In the genomic region with DNA sequence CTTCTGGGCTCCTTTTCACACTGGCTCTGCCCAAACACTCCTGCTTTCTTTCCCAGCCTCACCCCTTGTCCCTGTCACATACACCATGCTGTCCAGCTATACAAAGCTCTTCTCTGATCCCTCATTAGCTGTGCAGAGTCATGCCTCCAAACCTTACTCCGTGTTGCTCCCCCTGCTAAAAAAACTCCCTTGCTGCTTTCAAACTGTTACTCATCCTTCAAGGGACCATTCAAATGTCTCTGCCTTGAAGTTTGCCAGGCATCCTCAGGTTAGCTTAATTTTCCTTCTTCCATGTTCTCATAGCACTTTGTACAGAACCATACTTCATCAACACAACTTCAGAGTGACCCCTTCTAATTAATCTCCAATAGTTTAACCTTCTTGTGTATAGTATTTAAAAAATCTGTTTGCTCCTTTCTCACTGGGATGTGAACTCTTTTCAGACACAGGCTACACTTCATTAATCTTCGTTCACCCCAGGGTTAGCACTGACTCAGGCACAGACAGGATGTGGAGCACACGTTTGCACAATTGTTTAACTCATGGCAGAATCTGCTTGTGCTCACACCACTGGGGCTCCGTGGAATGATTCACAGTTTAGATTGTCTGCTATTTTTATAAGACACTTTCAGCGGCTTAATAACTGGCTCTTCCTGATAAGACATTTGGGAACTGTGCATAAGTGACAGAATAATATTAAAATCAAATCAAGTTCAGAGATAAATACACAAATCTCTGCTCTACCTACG, we compare ENCODE assay signal across 11 cellular contexts. TPM values are rescaled to one million over a fixed set of nuclear protein-coding genes. Genes with fewer than 3 reads are reported as not detected.
DNase-seq lines count a peak whose midpoint lies in the region; FAIRE-seq and TF ChIP-seq lines count a peak whose summit lies in the region.
"Had no signal": no experiment of that assay in that cellular context is flagged by ENCODE, and none has a peak within 500 bp of the region (broad histone marks: within the 10 kb centered on the region; RNA-seq: fewer than 3 reads in every experiment).

No MANE protein-coding gene starts in this region.

- H3K36me3 ChIP-seq in skeletal muscle satellite cell (ENCODE audit: insufficient read depth, low read length) = no peaks in the 10 kb centered on the region

- peak overlapping the region; percentile 15 for H3K4me2 ChIP-seq in skeletal muscle satellite cell (ENCODE audit: low read length)

- H3K9me3 ChIP-seq in skeletal muscle satellite cell (replicated peaks; ENCODE audit: low read length) = no peaks in the 10 kb centered on the region

- H3K27me3 ChIP-seq in skeletal muscle satellite cell (ENCODE audit: control insufficient read depth, insufficient read depth, low read length) = no peaks in the 10 kb centered on the region

- peak; percentile 74 for FAIRE-seq in GM19239 (lab: Jason Lieb, UNC)

- H3K4me3 ChIP-seq in choroid plexus epithelial cell (ENCODE audit: low read depth, low read length) (no peak overlapping the region), skeletal muscle satellite cell (ENCODE audit: low read length) (no peak overlapping the region)

- no peak overlapping the region for H3K9ac ChIP-seq in skeletal muscle satellite cell (ENCODE audit: low read depth, low read length)

- peaks cover 13% of the 10 kb centered on the region for H3K4me1 ChIP-seq in skeletal muscle satellite cell (ENCODE audit: control insufficient read depth, insufficient read depth, low read length)

- no peak for DNase-seq in GM19239 (ENCODE audit: insufficient read length, low spot score)
- DNase-seq in HT1080 (ENCODE audit: low read depth) = peak; percentile 72
- DNase-seq in choroid plexus epithelial cell (ENCODE audit: low read depth) = peak; percentile 74
- no peak for DNase-seq in NCI-H1436 (lab: John Stamatoyannopoulos, UW)
- no peak for DNase-seq in globus pallidus (ENCODE audit: low spot score)
- DNase-seq in NCI-H345 (lab: John Stamatoyannopoulos, UW) = no peak
- DNase-seq: activated naive CD8-positive, alpha-beta T cell treated with anti-CD3 and anti-CD28 coated beads, Interleukin-2, amount 50 U/mL, for 24 hours; hippocampal formation; NCI-H187 treated with DMSO at 0.1 percent for 48 hours; stimulated activated CD8-positive, alpha-beta memory T cell treated with anti-CD3 and anti-CD28 coated beads, Interleukin-4, amount 100 ng/mL, for 48 hours had no signal

- no peak for TF ChIP-seq CTCF in choroid plexus epithelial cell (conservative IDR thresholded peaks at IDR 0.05; ENCODE audit: low read depth, low read length)

RNA-seq across cellular contexts. Expression of a gene that starts 21.4 kb away (rescaled TPM):
- total RNA-seq in HT1080 (2014; rRNA removed; shearing (Covaris generic)) = 45.3 and 51.9 TPM in 2 replicates
- polyA plus RNA-seq in HT1080 (2015; cell fraction: cytosol; rRNA removed) = 51.5 and 65.3 TPM in 2 replicates
- polyA plus RNA-seq in HT1080 (2015; cell fraction: nucleus; rRNA removed) = 91.3 and 103 TPM in 2 replicates
- total RNA-seq in skeletal muscle satellite cell (2012; rRNA removed) = 4.4 and 10.9 TPM in 2 replicates

RNA-seq across cellular contexts. Expression of a gene that starts 29.8 kb away (rescaled TPM):
- 44.5 and 53.5 TPM in 2 replicates for total RNA-seq in HT1080 (2014; rRNA removed; shearing (Covaris generic))
- 61.4 and 66.8 TPM in 2 replicates for polyA plus RNA-seq in HT1080 (2015; cell fraction: cytosol; rRNA removed)
- polyA plus RNA-seq in HT1080 (2015; cell fraction: nucleus; rRNA removed) = 12.4 and 19.9 TPM in 2 replicates
- 24.7 and 24.8 TPM in 2 replicates for total RNA-seq in skeletal muscle satellite cell (2012; rRNA removed)

Comparison
In these comparisons a context has a peak if more than half of its experiments do, and no peak if none do; other contexts are left out.
1. DNase-seq: peak in HT1080 (single experiment) and choroid plexus epithelial cell (single experiment); none in GM19239 (single experiment), NCI-H1436 (single experiment), globus pallidus (single experiment) and NCI-H345 (single experiment).